In genomic region chr14:21455912-21456667, GRCh38 we compare ENCODE assay signal across 8 cellular contexts. TPM values are rescaled to one million over a fixed set of nuclear protein-coding genes. Genes with fewer than 3 reads are reported as not detected.
DNase-seq lines count a peak whose midpoint lies in the region; TF ChIP-seq lines count a peak whose summit lies in the region.

A gene with protein sequence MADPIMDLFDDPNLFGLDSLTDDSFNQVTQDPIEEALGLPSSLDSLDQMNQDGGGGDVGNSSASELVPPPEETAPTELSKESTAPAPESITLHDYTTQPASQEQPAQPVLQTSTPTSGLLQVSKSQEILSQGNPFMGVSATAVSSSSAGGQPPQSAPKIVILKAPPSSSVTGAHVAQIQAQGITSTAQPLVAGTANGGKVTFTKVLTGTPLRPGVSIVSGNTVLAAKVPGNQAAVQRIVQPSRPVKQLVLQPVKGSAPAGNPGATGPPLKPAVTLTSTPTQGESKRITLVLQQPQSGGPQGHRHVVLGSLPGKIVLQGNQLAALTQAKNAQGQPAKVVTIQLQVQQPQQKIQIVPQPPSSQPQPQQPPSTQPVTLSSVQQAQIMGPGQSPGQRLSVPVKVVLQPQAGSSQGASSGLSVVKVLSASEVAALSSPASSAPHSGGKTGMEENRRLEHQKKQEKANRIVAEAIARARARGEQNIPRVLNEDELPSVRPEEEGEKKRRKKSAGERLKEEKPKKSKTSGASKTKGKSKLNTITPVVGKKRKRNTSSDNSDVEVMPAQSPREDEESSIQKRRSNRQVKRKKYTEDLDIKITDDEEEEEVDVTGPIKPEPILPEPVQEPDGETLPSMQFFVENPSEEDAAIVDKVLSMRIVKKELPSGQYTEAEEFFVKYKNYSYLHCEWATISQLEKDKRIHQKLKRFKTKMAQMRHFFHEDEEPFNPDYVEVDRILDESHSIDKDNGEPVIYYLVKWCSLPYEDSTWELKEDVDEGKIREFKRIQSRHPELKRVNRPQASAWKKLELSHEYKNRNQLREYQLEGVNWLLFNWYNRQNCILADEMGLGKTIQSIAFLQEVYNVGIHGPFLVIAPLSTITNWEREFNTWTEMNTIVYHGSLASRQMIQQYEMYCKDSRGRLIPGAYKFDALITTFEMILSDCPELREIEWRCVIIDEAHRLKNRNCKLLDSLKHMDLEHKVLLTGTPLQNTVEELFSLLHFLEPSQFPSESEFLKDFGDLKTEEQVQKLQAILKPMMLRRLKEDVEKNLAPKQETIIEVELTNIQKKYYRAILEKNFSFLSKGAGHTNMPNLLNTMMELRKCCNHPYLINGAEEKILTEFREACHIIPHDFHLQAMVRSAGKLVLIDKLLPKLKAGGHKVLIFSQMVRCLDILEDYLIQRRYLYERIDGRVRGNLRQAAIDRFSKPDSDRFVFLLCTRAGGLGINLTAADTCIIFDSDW (N-terminal part only) (minus strand): TSS chr14:21456123. CDS start chr14:21431643, 24,480 bp downstream.

- TF ChIP-seq CTCF in GM06990 (IDR thresholded peaks at IDR 0.05; ENCODE audit: insufficient read depth, low read length, poor library complexity, severe bottlenecking) (peak; percentile 69), HFFc6 (IDR thresholded peaks at IDR 0.05) (peak; percentile 83), NB4 (IDR thresholded peaks at IDR 0.05; ENCODE audit: low read depth, low read length) (peak; percentile 49), SK-N-SH (IDR thresholded peaks at IDR 0.05) (peak; percentile 71), testis (IDR thresholded peaks at IDR 0.05) (peak; percentile 43 to 64 (median 63))

- H3K4me1 ChIP-seq in SK-N-SH (ENCODE audit: control insufficient read depth in 1 of 2, insufficient read depth in 2 of 2, low read depth in 1 of 2, low read length in 1 of 2) (peaks cover 0 to 4% of the 10 kb centered on the region in 2 experiments; a peak in 2 of 4 replicates), testis (peaks cover 7% of the 10 kb centered on the region)

- POLR2A ChIA-PET in SK-N-SH (lab: Yijun Ruan, JAX): interaction anchor here (0.6 to 2.1 kb wide), 8 partner anchors 10 to 72 kb away, joined by 3 to 29 read pairs (median 4); partner anchors contain the start of genes RAB2B, SALL2, SUPT16H and TOX4

- peak within 1 kb of the TSS; percentile 92 for H3K4me2 ChIP-seq in SK-N-SH

- CTCF ChIA-PET in SK-N-SH (lab: Yijun Ruan, JAX): interaction anchor here (0.5 to 4.7 kb wide), 13 partner anchors 9 to 134 kb away, joined by 3 to 38 read pairs (median 4); partner anchors contain the start of genes RAB2B and TOX4

- H3K4me3 ChIP-seq in GM06990 (replicated peaks; ENCODE audit: low read depth, low read length) (peak within 1 kb of the TSS; percentile 86), NB4 (ENCODE audit: low read depth, low read length) (peak within 1 kb of the TSS; percentile 96), SK-N-SH (ENCODE audit: low read depth in 2 of 2, low read length in 1 of 2) (peak within 1 kb of the TSS; percentile 85 to 90), testis (peak within 1 kb of the TSS; percentile 69 to 95)

- H3K27me3 ChIP-seq in GM06990 (replicated peaks; ENCODE audit: control insufficient read depth, insufficient read depth, low read length): no peaks in the 10 kb centered on the region
- no peaks in the 10 kb centered on the region for H3K27me3 ChIP-seq in SK-N-SH (ENCODE audit: insufficient read depth)
- H3K27me3 ChIP-seq in testis: no peaks in the 10 kb centered on the region

- H3K36me3 ChIP-seq in GM06990 (ENCODE audit: control insufficient read depth, insufficient read depth, low read length) (peaks cover 2% of the 10 kb centered on the region; the same call in 1 of the 2 replicates), SK-N-SH (replicated peaks in 1 of 2; ENCODE audit: control insufficient read depth in 1 of 2, insufficient read depth in 2 of 2, low read length in 1 of 2) (peaks cover 10 to 19% of the 10 kb centered on the region in 2 experiments), testis (ENCODE audit: low read depth, missing control alignments) (no peaks in the 10 kb centered on the region)

- TF ChIP-seq RAD21 in SK-N-SH (IDR thresholded peaks at IDR 0.05; ENCODE audit: low read length): peak; percentile 57

- peaks cover 2% of the 10 kb centered on the region; the same call in 1 of the 2 replicates for H4K20me1 ChIP-seq in SK-N-SH (ENCODE audit: insufficient read depth)

- H3K4me1 Mint-ChIP-seq in HFFc6 (ENCODE audit: low read depth): peaks cover 26% of the 10 kb centered on the region
- peaks cover 34% of the 10 kb centered on the region for H3K4me1 Mint-ChIP-seq in activated naive CD4-positive, alpha-beta T cell treated with anti-CD3 and anti-CD28 coated beads, Interleukin-2, amount 50 U/mL, for 24 hours

- TF ChIP-seq POLR2A in NB4 (IDR thresholded peaks at IDR 0.05; ENCODE audit: extremely low read depth, insufficient read length) (peak; percentile 58), testis (IDR thresholded peaks at IDR 0.05) (no peak)

- 0 out of 2 replicates have a peak, but pooled peaks cover 1% of the 10 kb centered on the region for H3K27me3 Mint-ChIP-seq in HFFc6 (ENCODE audit: insufficient read depth)
- H3K27me3 Mint-ChIP-seq in activated naive CD4-positive, alpha-beta T cell treated with anti-CD3 and anti-CD28 coated beads, Interleukin-2, amount 50 U/mL, for 24 hours: no peaks in the 10 kb centered on the region

- H3K9ac ChIP-seq in SK-N-SH: peak within 1 kb of the TSS; percentile 87

- H3F3A ChIP-seq in SK-N-SH (replicated peaks; ENCODE audit: insufficient read depth): peaks cover 14% of the 10 kb centered on the region

- TF ChIP-seq EP300 in SK-N-SH (IDR thresholded peaks at IDR 0.05; ENCODE audit: borderline replicate concordance in 1 of 2, low read depth in 1 of 2, low read length in 1 of 2): no peak; a peak in 1 of 4 replicates

- DNase-seq in GM06990 (ENCODE audit: extremely low read depth, insufficient read length) (peak; percentile 99), HFFc6 (peak; percentile 100), NB4 (ENCODE audit: low read depth) (peak; percentile 100), SK-N-SH (peak; percentile 95), globus pallidus (ENCODE audit: low spot score) (peak; percentile 100), occipital lobe (lab: John Stamatoyannopoulos, UW) (peak; percentile 100), testis (peak; percentile 100)

- H3K4me3 Mint-ChIP-seq in HFFc6: peak within 1 kb of the TSS; percentile 95
- peak within 1 kb of the TSS; percentile 90 for H3K4me3 Mint-ChIP-seq in activated naive CD4-positive, alpha-beta T cell treated with anti-CD3 and anti-CD28 coated beads, Interleukin-2, amount 50 U/mL, for 24 hours

- intact Hi-C loops in testis (cut with DNase I; ENCODE audit: low total_unique reads): no loop called here

- no peaks in the 10 kb centered on the region for H3K9me2 ChIP-seq in SK-N-SH

- peaks cover 8% of the 10 kb centered on the region for H3K36me3 Mint-ChIP-seq in HFFc6 (ENCODE audit: low read depth)
- H3K36me3 Mint-ChIP-seq in activated naive CD4-positive, alpha-beta T cell treated with anti-CD3 and anti-CD28 coated beads, Interleukin-2, amount 50 U/mL, for 24 hours: peaks cover 3% of the 10 kb centered on the region

- no peaks in the 10 kb centered on the region for H3K9me3 ChIP-seq in SK-N-SH
- H3K9me3 ChIP-seq in testis: no peaks in the 10 kb centered on the region

- H3K27ac Mint-ChIP-seq in HFFc6: peak within 1 kb of the TSS; percentile 99
- peak within 1 kb of the TSS; percentile 94 for H3K27ac Mint-ChIP-seq in activated naive CD4-positive, alpha-beta T cell treated with anti-CD3 and anti-CD28 coated beads, Interleukin-2, amount 50 U/mL, for 24 hours

- peak within 1 kb of the TSS; percentile 92 for H2AFZ ChIP-seq in SK-N-SH (ENCODE audit: low read depth)

- H3K27ac ChIP-seq in SK-N-SH (ENCODE audit: low read depth in 2 of 2, low read length in 1 of 2) (peak within 1 kb of the TSS; percentile 91 to 96), testis (peak within 1 kb of the TSS; percentile 88 to 94)

- peaks cover 47% of the 10 kb centered on the region for H3K79me2 ChIP-seq in SK-N-SH (ENCODE audit: insufficient read depth)

- 3% methylated on average over 27 of the region's 36 CpGs for WGBS in SK-N-SH (ENCODE audit: low lambda C conversion rate)
- 0 to 1% methylated on average over 35 to 36 of the region's 36 CpGs for WGBS in testis, 2 donors

- H3K9me3 Mint-ChIP-seq in HFFc6: no peaks in the 10 kb centered on the region
- H3K9me3 Mint-ChIP-seq in activated naive CD4-positive, alpha-beta T cell treated with anti-CD3 and anti-CD28 coated beads, Interleukin-2, amount 50 U/mL, for 24 hours: no peaks in the 10 kb centered on the region

TF ChIP-seq in SK-N-SH, 30 proteins besides CTCF, POLR2A, EP300 and RAD21 (continues in another document):
- TF ChIP-seq ZBTB33 (IDR thresholded peaks at IDR 0.05; ENCODE audit: borderline replicate concordance, low read depth): no peak
- TF ChIP-seq USF2 (IDR thresholded peaks at IDR 0.05; ENCODE audit: borderline replicate concordance, low read depth, low read length): no peak
- peak; percentile 70 for TF ChIP-seq POLR2AphosphoS5 (IDR thresholded peaks at IDR 0.05; ENCODE audit: low read depth, low read length)
- TF ChIP-seq FOXM1 (IDR thresholded peaks at IDR 0.05; ENCODE audit: low read depth): no peak

RNA-seq across cellular contexts. Expression of the gene that starts here (rescaled TPM):
- total RNA-seq in HFFc6 (2021; fragmentation: NEBNext Ultra II Directional; extraction: Animal tissue kit (Norgen Biotek cat#: 25700)): 10 to 100 TPM; 63.5 to 78.6 (median 70.9) TPM
- polyA plus RNA-seq in SK-N-SH (2012; rRNA removed) (20.1 and 25.3 TPM in 2 replicates), testis (ENCODE audit: insufficient read depth, low read depth, low replicate concordance) (67.3 TPM)
- polyA plus RNA-seq in SK-N-SH (2012; cell fraction: cytosol; rRNA removed): 13.4 and 15.8 TPM in 2 replicates
- polyA plus RNA-seq in SK-N-SH (2012; cell fraction: nucleus; rRNA removed): 75.7 and 107 TPM in 2 replicates
- total RNA-seq in occipital lobe (54.1 TPM), testis (10 to 100 TPM; 82.8 to 87.4 TPM)

Comparison
In these comparisons a context has a peak if more than half of its experiments do, and no peak if none do; other contexts are left out.
1. Peak in every context shown above with its lines: DNase-seq, H3K4me3 ChIP-seq and H3K27ac ChIP-seq.